8 cellular contexts compared by ENCODE assay signal in genomic region chr12:21989819-21990412, GRCh38. TPM values are rescaled to one million over a fixed set of nuclear protein-coding genes. Genes with fewer than 3 reads are reported as not detected.
DNase-seq lines count a peak whose midpoint lies in the region; ATAC-seq, FAIRE-seq and TF ChIP-seq lines count a peak whose summit lies in the region.

No MANE protein-coding gene starts in this region.

- WGBS in psoas muscle, 3 donors: 49 to 59% (median 57%) methylated on average over 5 of the region's 5 CpGs

- H3K4me3 ChIP-seq in psoas muscle: no peak overlapping the region

- FAIRE-seq in G401.6 (lab: Jason Lieb, UNC): peak; percentile 48

- intact Hi-C loops in psoas muscle (cut with DNase I): loop anchor here in 1 of 2 donors (2.0 to 5.0 kb wide), 3 partner anchors 48 to 291 kb away; partner anchors contain the start of gene ABCC9

- no peaks in the 10 kb centered on the region for H3K4me1 ChIP-seq in psoas muscle

- ATAC-seq in psoas muscle: peak in 1 of 4 donors; percentile 48
- no peak for ATAC-seq in stimulated activated naive CD8-positive, alpha-beta T cell treated with anti-CD3 and anti-CD28 coated beads, Interleukin-15, Interleukin-2, amounts not matched to agents 100 U/mL and 50 U/mL, for 24 hours
- ATAC-seq in HG03469 (IDR thresholded peaks at IDR 0.05; ENCODE audit: unreplicated experiment): no peak

- H3K27ac ChIP-seq in psoas muscle: no peak overlapping the region

- DNase-seq in NCI-H1105 treated with DMSO at 0.1 percent for 48 hours (lab: John Stamatoyannopoulos, UW) (peak; percentile 33), epidermal melanocyte (ENCODE audit: insufficient read length, low spot score) (peak; percentile 17), psoas muscle (no peak), activated gamma-delta T cell treated with Interleukin-2 at 50 U/mL for 16 hours (no peak)
- no peak for DNase-seq in stimulated activated naive CD8-positive, alpha-beta T cell treated with anti-CD3 and anti-CD28 coated beads, Interleukin-15, Interleukin-2, amounts not matched to agents 100 U/mL and 50 U/mL, for 24 hours
- no peak for DNase-seq in activated T-cell treated with anti-CD3 and anti-CD28 coated beads, Interleukin-2, amount 50 U/mL, for 1 hour

- no peaks in the 10 kb centered on the region for H3K27me3 ChIP-seq in psoas muscle (ENCODE audit: insufficient read depth in 3 of 3, low read length in 2 of 3)

- H3K9me3 ChIP-seq in psoas muscle: no peaks in the 10 kb centered on the region

- peak; percentile 64 for TF ChIP-seq CTCF in psoas muscle (IDR thresholded peaks at IDR 0.05)

- H3K36me3 ChIP-seq in psoas muscle (ENCODE audit: insufficient read depth in 1 of 2, low read depth in 1 of 2): no peaks in the 10 kb centered on the region

RNA-seq across cellular contexts. Expression of gene ABCC9, which starts 48.7 kb away (rescaled TPM):
- total RNA-seq in psoas muscle: 10 to 100 TPM; 52.7 to 94.9 (median 88.8) TPM
- polyA plus RNA-seq in psoas muscle: 10 to 100 TPM in 2 of 3 donors, 1 to 10 TPM in 1; 4.5 to 20.0 (median 14.7) TPM

RNA-seq across cellular contexts. Expression of gene CMAS, which starts 56.1 kb away (rescaled TPM):
- total RNA-seq in psoas muscle: 10 to 100 TPM; 21.6 to 36.2 (median 31.8) TPM
- 10 to 100 TPM; 34.5 to 73.0 (median 42.6) TPM for polyA plus RNA-seq in psoas muscle

Comparison
In these comparisons a context has a peak if more than half of its experiments do, and no peak if none do; other contexts are left out.
1. DNase-seq: peak in NCI-H1105 treated with DMSO at 0.1 percent for 48 hours (single experiment) and epidermal melanocyte (single experiment); none in psoas muscle (0 of 2), stimulated activated naive CD8-positive, alpha-beta T cell treated with anti-CD3 and anti-CD28 coated beads, Interleukin-15, Interleukin-2, amounts not matched to agents 100 U/mL and 50 U/mL, for 24 hours (single experiment), activated T-cell treated with anti-CD3 and anti-CD28 coated beads, Interleukin-2, amount 50 U/mL, for 1 hour (single experiment) and activated gamma-delta T cell treated with Interleukin-2 at 50 U/mL for 16 hours (single experiment).